In genomic region chr3:172148269-172148668, GRCh38 we compare ENCODE assay signal across 17 cellular contexts.
DNase-seq lines count a peak whose midpoint lies in the region; ATAC-seq and TF ChIP-seq lines count a peak whose summit lies in the region.
"Had no signal": no experiment of that assay in that cellular context is flagged by ENCODE, and none has a peak within 500 bp of the region (broad histone marks: within the 10 kb centered on the region; RNA-seq: fewer than 3 reads in every experiment).

No MANE protein-coding gene starts in this region.

- H3K4me3 ChIP-seq in RWPE2 (ENCODE audit: severe bottlenecking): no peak overlapping the region
- H3K4me3 ChIP-seq: Peyer's patch, vagina had no signal

- no peaks in the 10 kb centered on the region for H3K27me3 ChIP-seq in RWPE2 (ENCODE audit: insufficient read depth, poor library complexity, severe bottlenecking)
- H3K27me3 ChIP-seq: Peyer's patch, vagina had no signal

- no peak; the same call in 2 of the 3 replicates for ATAC-seq in RWPE2 (ENCODE audit: low read depth)
- ATAC-seq: left lobe of liver had no signal

- H3K4me3 Mint-ChIP-seq in activated naive CD4-positive, alpha-beta T cell treated with anti-CD3 and anti-CD28 coated beads for 36 hours: no peak overlapping the region
- H3K4me3 Mint-ChIP-seq: IgD-negative memory B cell had no signal

- H3K9me3 ChIP-seq in RWPE2 (ENCODE audit: severe bottlenecking): peaks cover 2% of the 10 kb centered on the region
- H3K9me3 ChIP-seq: Peyer's patch, vagina had no signal

- no peaks in the 10 kb centered on the region for H3K27me3 Mint-ChIP-seq in activated naive CD4-positive, alpha-beta T cell treated with anti-CD3 and anti-CD28 coated beads for 36 hours (ENCODE audit: low read depth)

- H3K27ac ChIP-seq in RWPE2 (ENCODE audit: poor library complexity, severe bottlenecking): peak overlapping the region; percentile 98
- H3K27ac ChIP-seq: Peyer's patch, vagina, WERI-Rb-1 had no signal

- no peaks in the 10 kb centered on the region for H3K36me3 Mint-ChIP-seq in activated naive CD4-positive, alpha-beta T cell treated with anti-CD3 and anti-CD28 coated beads for 36 hours (ENCODE audit: low read depth)

- peaks cover 52% of the 10 kb centered on the region for H3K4me1 ChIP-seq in RWPE2 (ENCODE audit: insufficient read depth, poor library complexity, severe bottlenecking)

- CTCF ChIA-PET in activated naive CD4-positive, alpha-beta T cell treated with anti-CD3 and anti-CD28 coated beads for 36 hours (lab: Charles Lee): interaction anchor here (0.6 kb wide), 1 partner anchor 31 kb away, joined by 3 read pairs; no protein-coding TSS in a partner anchor

- H3K9me3 Mint-ChIP-seq in activated naive CD4-positive, alpha-beta T cell treated with anti-CD3 and anti-CD28 coated beads for 36 hours: no peaks in the 10 kb centered on the region
- H3K9me3 Mint-ChIP-seq: IgD-negative memory B cell had no signal

- intact Hi-C loops in activated naive CD4-positive, alpha-beta T cell treated with anti-CD3 and anti-CD28 coated beads for 36 hours (cut with micrococcal nuclease): no loop called here

- DNase-seq in A172 (ENCODE audit: low spot score) (peak; percentile 56), HCEC 1CT (peak; percentile 53), RWPE2 (ENCODE audit: low spot score) (no peak), iris pigment epithelial cell (ENCODE audit: low read depth) (peak; percentile 54), NCI-H2081 treated with DMSO at 0.1 percent for 48 hours (lab: John Stamatoyannopoulos, UW) (no peak), NCI-H524 (lab: John Stamatoyannopoulos, UW) (no peak), OCI-M2 (lab: John Stamatoyannopoulos, UW; ENCODE audit: unreplicated experiment) (no peak)
- DNase-seq in activated naive CD4-positive, alpha-beta T cell treated with anti-CD3 and anti-CD28 coated beads for 36 hours: no peak
- DNase-seq: activated CD8-positive, alpha-beta memory T cell treated with anti-CD3 and anti-CD28 coated beads, Interleukin-2, amount 50 U/mL, for 4 hours; DND-41; effector memory CD4-positive, alpha-beta T cell; occipital lobe; Peyer's patch; WERI-Rb-1 had no signal

- H3K4me1 Mint-ChIP-seq in activated naive CD4-positive, alpha-beta T cell treated with anti-CD3 and anti-CD28 coated beads for 36 hours (ENCODE audit: low read depth): peaks cover 36% of the 10 kb centered on the region

- TF ChIP-seq CTCF in RWPE2 (IDR thresholded peaks at IDR 0.05; ENCODE audit: poor library complexity, severe bottlenecking): no peak

- H3K27ac Mint-ChIP-seq in activated naive CD4-positive, alpha-beta T cell treated with anti-CD3 and anti-CD28 coated beads for 36 hours: no peak overlapping the region
- H3K27ac Mint-ChIP-seq: IgD-negative memory B cell had no signal

- H3K36me3 ChIP-seq in RWPE2 (ENCODE audit: low read depth): peaks cover 27% of the 10 kb centered on the region
- H3K36me3 ChIP-seq: Peyer's patch, vagina, WERI-Rb-1 had no signal

Comparison
In these comparisons a context has a peak if more than half of its experiments do, and no peak if none do; other contexts are left out.
1. DNase-seq: peak in A172 (single experiment), HCEC 1CT (single experiment) and iris pigment epithelial cell (single experiment); none in RWPE2 (single experiment), NCI-H2081 treated with DMSO at 0.1 percent for 48 hours (single experiment), activated naive CD4-positive, alpha-beta T cell treated with anti-CD3 and anti-CD28 coated beads for 36 hours (single experiment), NCI-H524 (0 of 2) and OCI-M2 (single experiment).